1 cellular context compared by ENCODE assay signal in genomic region chr12:132560831-132561783, GRCh38.
A peak's percentile ranks its signal among the peaks of the same experiment; 100 is the strongest.
TF ChIP-seq lines count a peak whose summit lies in the region.

No MANE protein-coding gene starts in this region.

TF ChIP-seq in IMR-90, 13 proteins besides CTCF, POLR2A, EP300 and RAD21:
- TF ChIP-seq MAZ (IDR thresholded peaks at IDR 0.05; ENCODE audit: borderline replicate concordance, low read depth, low read length) (peak; percentile 19; the same call in 1 of the 2 replicates), NFE2L2 (IDR thresholded peaks at IDR 0.05; ENCODE audit: low read depth, low read length) (no peak), MAFK (IDR thresholded peaks at IDR 0.05; ENCODE audit: low read depth, low read length) (no peak), RCOR1 (IDR thresholded peaks at IDR 0.05; ENCODE audit: insufficient replicate concordance, low read length) (no peak), CEBPB (IDR thresholded peaks at IDR 0.05; ENCODE audit: low read depth, low read length) (no peak), SMC3 (IDR thresholded peaks at IDR 0.05; ENCODE audit: low read depth, low read length) (peak; percentile 49)
